Comparison of ENCODE assay signal across 8 cellular contexts in genomic region chr17:82449136-82449882, GRCh38. TPM values are rescaled to one million over a fixed set of nuclear protein-coding genes. Genes with fewer than 3 reads are reported as not detected.
DNase-seq lines count a peak whose midpoint lies in the region; ATAC-seq and TF ChIP-seq lines count a peak whose summit lies in the region.

No MANE protein-coding gene starts in this region.

- peak; percentile 93 for DNase-seq in GM12865 (ENCODE audit: low read depth)
- no peak for DNase-seq in HCT116 (ENCODE audit: low read depth, low spot score)
- DNase-seq in NOMO-1 (lab: John Stamatoyannopoulos, UW; ENCODE audit: unreplicated experiment in 2 of 2) = peak; percentile 77 to 78
- no peak for DNase-seq in left ventricle myocardium superior
- peak; percentile 45 to 55 for DNase-seq in stimulated activated CD4-positive, alpha-beta T cell treated with anti-CD3 and anti-CD28 coated beads, Interleukin-1b, Interleukin-23, amount 100 ng/mL, for 4 hours (ENCODE audit: low read depth in 2 of 2)
- DNase-seq in HEK293T (ENCODE audit: extremely low spot score) = no peak
- no peak for DNase-seq in NCI-H524 (lab: John Stamatoyannopoulos, UW)

- peak overlapping the region; percentile 99 for H3K9ac ChIP-seq in HCT116 (ENCODE audit: low read length)

- no peaks in the 10 kb centered on the region for H3K9me2 ChIP-seq in HCT116 (ENCODE audit: insufficient read depth)

- H2AFZ ChIP-seq in HCT116 (ENCODE audit: low read depth, low read length, poor library complexity, severe bottlenecking) = no peak overlapping the region

- H3K4me1 ChIP-seq in HCT116 (ENCODE audit: control insufficient read depth in 1 of 2, insufficient read depth in 2 of 2, low read length in 2 of 2) = peaks cover 9 to 19% of the 10 kb centered on the region in 2 experiments

- TF ChIP-seq RAD21 in HCT116 (IDR thresholded peaks at IDR 0.05; ENCODE audit: low read depth) = no peak

- no peaks in the 10 kb centered on the region for H3K9me3 Mint-ChIP-seq in activated T-helper 17 cell treated with anti-CD3 and anti-CD28 coated beads, Interleukin-2, amount 50 U/mL, for 72 hours

- H3K36me3 Mint-ChIP-seq in activated T-helper 17 cell treated with anti-CD3 and anti-CD28 coated beads, Interleukin-2, amount 50 U/mL, for 72 hours (ENCODE audit: low read depth) = peaks cover 39% of the 10 kb centered on the region

- no peak for ATAC-seq in HCT116
- ATAC-seq in activated T-helper 17 cell treated with anti-CD3 and anti-CD28 coated beads, Interleukin-2, amount 50 U/mL, for 72 hours (replicated peaks) = peak; percentile 46
- ATAC-seq in left ventricle myocardium superior = peak; percentile 4

- H3K27me3 Mint-ChIP-seq in activated T-helper 17 cell treated with anti-CD3 and anti-CD28 coated beads, Interleukin-2, amount 50 U/mL, for 72 hours = no peaks in the 10 kb centered on the region

- POLR2A ChIA-PET in HCT116 (lab: Charles Lee) (no interaction called here), HEK293T (lab: Yijun Ruan, JAX) (interaction anchor here (0.5 to 0.6 kb wide), 2 partner anchors 8 to 137 kb away, joined by 3 read pairs; no protein-coding TSS in a partner anchor)

- intact Hi-C loops in HCT116 (cut with micrococcal nuclease) = no loop called here
- intact Hi-C loops in left ventricle myocardium superior (cut with micrococcal nuclease) = no loop called here

- no peaks in the 10 kb centered on the region for H4K20me1 ChIP-seq in HCT116 (ENCODE audit: insufficient read depth)

- peaks cover 12% of the 10 kb centered on the region for H3K4me1 Mint-ChIP-seq in activated T-helper 17 cell treated with anti-CD3 and anti-CD28 coated beads, Interleukin-2, amount 50 U/mL, for 72 hours

- CTCF ChIA-PET in HCT116 (lab: Charles Lee) (no interaction called here), HEK293T (lab: Yijun Ruan, JAX) (interaction anchor here (0.9 kb wide), 1 partner anchor 96 kb away, joined by 3 read pairs; no protein-coding TSS in a partner anchor)

- H3K4me3 Mint-ChIP-seq in activated T-helper 17 cell treated with anti-CD3 and anti-CD28 coated beads, Interleukin-2, amount 50 U/mL, for 72 hours = peak overlapping the region; percentile 100

- peak overlapping the region; percentile 93 for H3K4me2 ChIP-seq in HCT116 (ENCODE audit: low read length)

- H3K27ac ChIP-seq in HCT116 (ENCODE audit: low read depth, low read length) = peak overlapping the region; percentile 81

- no peaks in the 10 kb centered on the region for H3K27me3 ChIP-seq in HCT116 (ENCODE audit: insufficient read depth, low read length)

- no peak for TF ChIP-seq POLR2A in HCT116 (IDR thresholded peaks at IDR 0.05; ENCODE audit: borderline replicate concordance, extremely low read depth, insufficient read depth, insufficient read length)

- H3K9me3 ChIP-seq in HCT116 (ENCODE audit: control insufficient read depth in 1 of 2, insufficient read depth in 1 of 2, low read depth in 1 of 2, low read length in 2 of 2) = no peaks in the 10 kb centered on the region

- peaks cover 0 to 5% of the 10 kb centered on the region in 2 experiments; a peak in 1 of 4 replicates for H3K36me3 ChIP-seq in HCT116 (ENCODE audit: control insufficient read depth in 1 of 2, insufficient read depth in 2 of 2, low read length in 2 of 2)

- RAD21 ChIA-PET in HCT116 (lab: Charles Lee; ENCODE audit: low non-redundant PET in 1 of 2, low total read pairs in 2 of 2, uncharacterized antibody in 2 of 2, unreplicated experiment in 2 of 2) = no interaction called here

- peak overlapping the region; percentile 99 for H3K27ac Mint-ChIP-seq in activated T-helper 17 cell treated with anti-CD3 and anti-CD28 coated beads, Interleukin-2, amount 50 U/mL, for 72 hours

- BruUV-seq in HCT116 (replicated peaks; lab: Mats Ljungman, UMichigan) = TSS peak; percentile 69

- peaks cover 15% of the 10 kb centered on the region for H3K79me2 ChIP-seq in HCT116 (ENCODE audit: insufficient read depth, low read length)

- H3K4me3 ChIP-seq in GM12865 (ENCODE audit: low read depth, low read length) (peak overlapping the region; percentile 88), HCT116 (replicated peaks in 1 of 2; ENCODE audit: low read depth in 1 of 2, low read length in 2 of 2) (peak overlapping the region; percentile 70 to 100)

- TF ChIP-seq CTCF in GM12865 (IDR thresholded peaks at IDR 0.05; ENCODE audit: insufficient read depth, low read depth, low read length, missing control alignments) = no peak
- no peak for TF ChIP-seq CTCF in HCT116 (IDR thresholded peaks at IDR 0.05 in 2 of 3, conservative IDR thresholded peaks at IDR 0.05 in 1 of 3; ENCODE audit: borderline replicate concordance in 1 of 3, insufficient read depth in 1 of 3, low read depth in 2 of 3, low read length in 2 of 3)

TF ChIP-seq in HCT116, 20 proteins besides CTCF, POLR2A, EP300 and RAD21:
- no peak for TF ChIP-seq ZBTB33 (IDR thresholded peaks at IDR 0.05; ENCODE audit: extremely low read depth, insufficient replicate concordance, low read length)

TF ChIP-seq in HEK293T, 16 proteins besides CTCF, POLR2A, EP300 and RAD21:
- no peak for TF ChIP-seq ELF4 (IDR thresholded peaks at IDR 0.05)
- no peak for TF ChIP-seq BHLHE40 (IDR thresholded peaks at IDR 0.05; ENCODE audit: borderline replicate concordance)
- TF ChIP-seq SP1 (IDR thresholded peaks at IDR 0.05) = no peak
- TF ChIP-seq NFRKB (IDR thresholded peaks at IDR 0.05) = no peak
- no peak for TF ChIP-seq FOXM1 (IDR thresholded peaks at IDR 0.05; ENCODE audit: borderline replicate concordance)
- TF ChIP-seq L3MBTL2 (conservative IDR thresholded peaks at IDR 0.05) = no peak
- TF ChIP-seq SUZ12 (IDR thresholded peaks at IDR 0.05) = no peak
- no peak for TF ChIP-seq CTBP1 (IDR thresholded peaks at IDR 0.05; ENCODE audit: borderline replicate concordance)
- TF ChIP-seq FOXA1 (IDR thresholded peaks at IDR 0.05) = no peak
- TF ChIP-seq LEF1 (IDR thresholded peaks at IDR 0.05; ENCODE audit: borderline replicate concordance) = no peak
- TF ChIP-seq FOXK2 (IDR thresholded peaks at IDR 0.05) = no peak
- no peak for TF ChIP-seq PKNOX1 (IDR thresholded peaks at IDR 0.05)
- no peak for TF ChIP-seq ARNT (IDR thresholded peaks at IDR 0.05)
- no peak for TF ChIP-seq TARDBP (IDR thresholded peaks at IDR 0.05)
- TF ChIP-seq HDGF (IDR thresholded peaks at IDR 0.05; ENCODE audit: borderline replicate concordance) = no peak

RNA-seq across cellular contexts. Expression of gene CYBC1, which starts 1.2 kb away (rescaled TPM):
- total RNA-seq in HCT116 (2021; ENCODE audit: unreplicated experiment) (95.4 TPM), left ventricle myocardium superior (30.8 TPM)
- polyA plus RNA-seq in HCT116 (2012) = 76.0 and 79.8 TPM in 2 replicates
- total RNA-seq in activated T-helper 17 cell treated with anti-CD3 and anti-CD28 coated beads, Interleukin-2, amount 50 U/mL, for 72 hours = 100 to 1,000 TPM; 297 to 323 TPM

RNA-seq across cellular contexts. Expression of gene NARF, which starts 9.2 kb away (rescaled TPM):
- 91.8 TPM for total RNA-seq in HCT116 (2021; ENCODE audit: unreplicated experiment)
- polyA plus RNA-seq in HCT116 (2012) = 191 and 192 TPM in 2 replicates
- 100 to 1,000 TPM; 164 to 194 TPM for total RNA-seq in activated T-helper 17 cell treated with anti-CD3 and anti-CD28 coated beads, Interleukin-2, amount 50 U/mL, for 72 hours
- 90.4 TPM for total RNA-seq in left ventricle myocardium superior

RNA-seq across cellular contexts. Expression of gene OGFOD3, which starts 30.9 kb away (rescaled TPM):
- total RNA-seq in HCT116 (2021; ENCODE audit: unreplicated experiment) = 53.6 TPM
- polyA plus RNA-seq in HCT116 (2012) = 58.9 and 66.1 TPM in 2 replicates
- 10 to 100 TPM; 16.2 to 20.7 TPM for total RNA-seq in activated T-helper 17 cell treated with anti-CD3 and anti-CD28 coated beads, Interleukin-2, amount 50 U/mL, for 72 hours
- 28.5 TPM for total RNA-seq in left ventricle myocardium superior

RNA-seq across cellular contexts. Expression of gene HEXD, which starts 31.2 kb away (rescaled TPM):
- total RNA-seq in HCT116 (2021; ENCODE audit: unreplicated experiment) (45.2 TPM), left ventricle myocardium superior (18.6 TPM)
- 30.8 and 32.6 TPM in 2 replicates for polyA plus RNA-seq in HCT116 (2012)
- 10 to 100 TPM; 25.1 to 31.9 TPM for total RNA-seq in activated T-helper 17 cell treated with anti-CD3 and anti-CD28 coated beads, Interleukin-2, amount 50 U/mL, for 72 hours

Comparison
In these comparisons a context has a peak if more than half of its experiments do, and no peak if none do; other contexts are left out.
1. DNase-seq: peak in GM12865 (single experiment), NOMO-1 (2 of 2) and stimulated activated CD4-positive, alpha-beta T cell treated with anti-CD3 and anti-CD28 coated beads, Interleukin-1b, Interleukin-23, amount 100 ng/mL, for 4 hours (2 of 2); none in HCT116 (single experiment), left ventricle myocardium superior (single experiment), HEK293T (single experiment) and NCI-H524 (0 of 2).